In genomic region chr18:3251249-3251962, GRCh38 we compare ENCODE assay signal across 10 cellular contexts. TPM values are rescaled to one million over a fixed set of nuclear protein-coding genes. Genes with fewer than 3 reads are reported as not detected.
A peak's percentile ranks its signal among the peaks of the same experiment; 100 is the strongest.
DNase-seq lines count a peak whose midpoint lies in the region; ATAC-seq and TF ChIP-seq lines count a peak whose summit lies in the region.
"Had no signal": no experiment of that assay in that cellular context is flagged by ENCODE, and none has a peak within 500 bp of the region (broad histone marks: within the 10 kb centered on the region; RNA-seq: fewer than 3 reads in every experiment).

No MANE protein-coding gene starts in this region.

- DNase-seq in activated CD8-positive, alpha-beta memory T cell treated with anti-CD3 and anti-CD28 coated beads, Interleukin-2, amount 10 ng/mL, durations not matched to agents 7 days and 5 days = no peak
- no peak for DNase-seq in activated CD8-positive, alpha-beta memory T cell treated with anti-CD3 and anti-CD28 coated beads for 24 hours
- DNase-seq in activated CD8-positive, alpha-beta T cell treated with anti-CD3 and anti-CD28 coated beads, Interleukin-2, amount 10 ng/mL, durations not matched to agents 7 days and 5 days = no peak
- no peak for DNase-seq in left ventricle myocardium superior
- DNase-seq in stimulated activated naive CD8-positive, alpha-beta T cell treated with anti-CD3 and anti-CD28 coated beads, Interleukin-15, amount 100 ng/mL, for 72 hours = no peak
- DNase-seq: NCI-H2171 had no signal

- H3K27ac Mint-ChIP-seq in activated CD8-positive, alpha-beta memory T cell treated with anti-CD3 and anti-CD28 coated beads, Interleukin-2, amount 10 ng/mL, durations not matched to agents 7 days and 5 days = peak overlapping the region; percentile 61
- peak overlapping the region; percentile 54 for H3K27ac Mint-ChIP-seq in activated CD8-positive, alpha-beta T cell treated with anti-CD3 and anti-CD28 coated beads, Interleukin-2, amount 10 ng/mL, durations not matched to agents 7 days and 5 days
- H3K27ac Mint-ChIP-seq in stimulated activated naive CD8-positive, alpha-beta T cell treated with anti-CD3 and anti-CD28 coated beads, Interleukin-15, amount 100 ng/mL, for 72 hours = no peak overlapping the region

- no peaks in the 10 kb centered on the region for H3K9me3 Mint-ChIP-seq in activated CD8-positive, alpha-beta memory T cell treated with anti-CD3 and anti-CD28 coated beads, Interleukin-2, amount 10 ng/mL, durations not matched to agents 7 days and 5 days (ENCODE audit: low read depth)
- no peaks in the 10 kb centered on the region for H3K9me3 Mint-ChIP-seq in activated CD8-positive, alpha-beta T cell treated with anti-CD3 and anti-CD28 coated beads, Interleukin-2, amount 10 ng/mL, durations not matched to agents 7 days and 5 days (ENCODE audit: insufficient read depth)
- H3K9me3 Mint-ChIP-seq in stimulated activated naive CD8-positive, alpha-beta T cell treated with anti-CD3 and anti-CD28 coated beads, Interleukin-15, amount 100 ng/mL, for 72 hours = no peaks in the 10 kb centered on the region
- H3K9me3 Mint-ChIP-seq: neural crest cell had no signal

- H3K4me1 Mint-ChIP-seq in activated CD8-positive, alpha-beta memory T cell treated with anti-CD3 and anti-CD28 coated beads, Interleukin-2, amount 10 ng/mL, durations not matched to agents 7 days and 5 days = peaks cover 52% of the 10 kb centered on the region
- H3K4me1 Mint-ChIP-seq in activated CD8-positive, alpha-beta T cell treated with anti-CD3 and anti-CD28 coated beads, Interleukin-2, amount 10 ng/mL, durations not matched to agents 7 days and 5 days (ENCODE audit: low read depth) = peaks cover 54% of the 10 kb centered on the region
- H3K4me1 Mint-ChIP-seq in stimulated activated naive CD8-positive, alpha-beta T cell treated with anti-CD3 and anti-CD28 coated beads, Interleukin-15, amount 100 ng/mL, for 72 hours = peaks cover 57% of the 10 kb centered on the region

- ATAC-seq in activated CD8-positive, alpha-beta memory T cell treated with anti-CD3 and anti-CD28 coated beads, Interleukin-2, amount 10 ng/mL, durations not matched to agents 7 days and 5 days = no peak
- no peak for ATAC-seq in activated CD8-positive, alpha-beta T cell treated with anti-CD3 and anti-CD28 coated beads, Interleukin-2, amount 10 ng/mL, durations not matched to agents 7 days and 5 days
- peak; percentile 20 for ATAC-seq in left ventricle myocardium superior
- no peak for ATAC-seq in stimulated activated naive CD8-positive, alpha-beta T cell treated with anti-CD3 and anti-CD28 coated beads, Interleukin-15, amount 100 ng/mL, for 72 hours
- ATAC-seq in HG02763 (IDR thresholded peaks at IDR 0.05; ENCODE audit: unreplicated experiment) = no peak
- ATAC-seq in GM18505 (IDR thresholded peaks at IDR 0.05; ENCODE audit: unreplicated experiment) = no peak
- no peak for ATAC-seq in HG03378 (IDR thresholded peaks at IDR 0.05; ENCODE audit: unreplicated experiment)

- peaks cover 4% of the 10 kb centered on the region for H3K27me3 Mint-ChIP-seq in activated CD8-positive, alpha-beta memory T cell treated with anti-CD3 and anti-CD28 coated beads, Interleukin-2, amount 10 ng/mL, durations not matched to agents 7 days and 5 days
- H3K27me3 Mint-ChIP-seq in activated CD8-positive, alpha-beta T cell treated with anti-CD3 and anti-CD28 coated beads, Interleukin-2, amount 10 ng/mL, durations not matched to agents 7 days and 5 days (ENCODE audit: low read depth) = no peaks in the 10 kb centered on the region
- no peaks in the 10 kb centered on the region for H3K27me3 Mint-ChIP-seq in stimulated activated naive CD8-positive, alpha-beta T cell treated with anti-CD3 and anti-CD28 coated beads, Interleukin-15, amount 100 ng/mL, for 72 hours

- peak overlapping the region; percentile 64 for H3K4me3 Mint-ChIP-seq in activated CD8-positive, alpha-beta memory T cell treated with anti-CD3 and anti-CD28 coated beads, Interleukin-2, amount 10 ng/mL, durations not matched to agents 7 days and 5 days
- H3K4me3 Mint-ChIP-seq in activated CD8-positive, alpha-beta T cell treated with anti-CD3 and anti-CD28 coated beads, Interleukin-2, amount 10 ng/mL, durations not matched to agents 7 days and 5 days = peak overlapping the region; percentile 71
- peak overlapping the region; percentile 54 to 58 for H3K4me3 Mint-ChIP-seq in stimulated activated naive CD8-positive, alpha-beta T cell treated with anti-CD3 and anti-CD28 coated beads, Interleukin-15, amount 100 ng/mL, for 72 hours

- intact Hi-C loops in left ventricle myocardium superior (cut with micrococcal nuclease) = no loop called here

- H3K36me3 Mint-ChIP-seq in activated CD8-positive, alpha-beta memory T cell treated with anti-CD3 and anti-CD28 coated beads, Interleukin-2, amount 10 ng/mL, durations not matched to agents 7 days and 5 days = peaks cover 77% of the 10 kb centered on the region
- peaks cover 79% of the 10 kb centered on the region for H3K36me3 Mint-ChIP-seq in activated CD8-positive, alpha-beta T cell treated with anti-CD3 and anti-CD28 coated beads, Interleukin-2, amount 10 ng/mL, durations not matched to agents 7 days and 5 days (ENCODE audit: low read depth)

- CTCF ChIA-PET in activated CD8-positive, alpha-beta memory T cell treated with anti-CD3 and anti-CD28 coated beads, Interleukin-2, amount 10 ng/mL, durations not matched to agents 7 days and 5 days (lab: Charles Lee) = interaction anchor here (1.0 to 1.9 kb wide), 4 partner anchors 9 to 257 kb away, joined by 3 to 7 read pairs (median 6); no protein-coding TSS in a partner anchor
- CTCF ChIA-PET in activated CD8-positive, alpha-beta T cell treated with anti-CD3 and anti-CD28 coated beads, Interleukin-2, amount 10 ng/mL, durations not matched to agents 7 days and 5 days (lab: Charles Lee) = interaction anchor here (0.8 to 1.4 kb wide), 9 partner anchors 9 to 415 kb away, joined by 3 to 6 read pairs (median 3); no protein-coding TSS in a partner anchor

- POLR2A ChIA-PET in activated CD8-positive, alpha-beta T cell treated with anti-CD3 and anti-CD28 coated beads, Interleukin-2, amount 10 ng/mL, durations not matched to agents 7 days and 5 days (lab: Charles Lee) = interaction anchor here (0.6 to 8.3 kb wide), 6 partner anchors 10 to 615 kb away, joined by 3 to 218 read pairs (median 4); partner anchors contain the start of genes MYL12B and SMCHD1

- no peak for TF ChIP-seq POLR2A in GM18505 (IDR thresholded peaks at IDR 0.05; ENCODE audit: borderline replicate concordance, extremely low read depth, insufficient read depth, insufficient read length)

RNA-seq across cellular contexts. Expression of gene MYL12A, which starts 3.8 kb away (rescaled TPM):
- 100 to 1,000 TPM; 722 to 787 TPM for total RNA-seq in activated CD8-positive, alpha-beta memory T cell treated with anti-CD3 and anti-CD28 coated beads, Interleukin-2, amount 10 ng/mL, durations not matched to agents 7 days and 5 days
- total RNA-seq in activated CD8-positive, alpha-beta T cell treated with anti-CD3 and anti-CD28 coated beads, Interleukin-2, amount 10 ng/mL, durations not matched to agents 7 days and 5 days = 100 to 1,000 TPM; 858 to 901 TPM
- total RNA-seq in left ventricle myocardium superior = 1,328 TPM

RNA-seq across cellular contexts. Expression of gene MYL12B, which starts 10.5 kb away (rescaled TPM):
- 100 to 1,000 TPM; 313 to 322 TPM for total RNA-seq in activated CD8-positive, alpha-beta memory T cell treated with anti-CD3 and anti-CD28 coated beads, Interleukin-2, amount 10 ng/mL, durations not matched to agents 7 days and 5 days
- 100 to 1,000 TPM; 402 to 404 TPM for total RNA-seq in activated CD8-positive, alpha-beta T cell treated with anti-CD3 and anti-CD28 coated beads, Interleukin-2, amount 10 ng/mL, durations not matched to agents 7 days and 5 days
- total RNA-seq in left ventricle myocardium superior = 168 TPM

RNA-seq across cellular contexts. Expression of gene MYOM1, which starts 31.6 kb away (rescaled TPM):
- total RNA-seq in activated CD8-positive, alpha-beta memory T cell treated with anti-CD3 and anti-CD28 coated beads, Interleukin-2, amount 10 ng/mL, durations not matched to agents 7 days and 5 days = 1 to 10 TPM; 1.6 to 3.8 TPM
- 1 to 10 TPM; 1.3 to 1.5 TPM for total RNA-seq in activated CD8-positive, alpha-beta T cell treated with anti-CD3 and anti-CD28 coated beads, Interleukin-2, amount 10 ng/mL, durations not matched to agents 7 days and 5 days
- total RNA-seq in left ventricle myocardium superior = 724 TPM

Comparison
In these comparisons a context has a peak if more than half of its experiments do, and no peak if none do; other contexts are left out.
1. H3K27ac Mint-ChIP-seq: peak in activated CD8-positive, alpha-beta memory T cell treated with anti-CD3 and anti-CD28 coated beads, Interleukin-2, amount 10 ng/mL, durations not matched to agents 7 days and 5 days (single experiment) and activated CD8-positive, alpha-beta T cell treated with anti-CD3 and anti-CD28 coated beads, Interleukin-2, amount 10 ng/mL, durations not matched to agents 7 days and 5 days (single experiment); none in stimulated activated naive CD8-positive, alpha-beta T cell treated with anti-CD3 and anti-CD28 coated beads, Interleukin-15, amount 100 ng/mL, for 72 hours (0 of 2).
2. RNA of gene MYOM1, which starts 31.6 kb away (total RNA-seq): 724 TPM in left ventricle myocardium superior (single experiment); 1.6 to 3.8 TPM in activated CD8-positive, alpha-beta memory T cell treated with anti-CD3 and anti-CD28 coated beads, Interleukin-2, amount 10 ng/mL, durations not matched to agents 7 days and 5 days and 1.3 to 1.5 TPM in activated CD8-positive, alpha-beta T cell treated with anti-CD3 and anti-CD28 coated beads, Interleukin-2, amount 10 ng/mL, durations not matched to agents 7 days and 5 days; every median in the first group is over 100 times any median in the second.
3. Peak in every context shown above with its lines, with median percentiles within 50 percentile points of each other: H3K4me3 Mint-ChIP-seq.